Comparison of ENCODE assay signal across 29 cellular contexts in genomic region chrX:476724-477075, GRCh38.
DNase-seq lines count a peak whose midpoint lies in the region; ATAC-seq, FAIRE-seq and TF ChIP-seq lines count a peak whose summit lies in the region.
"Had no signal": no experiment of that assay in that cellular context is flagged by ENCODE, and none has a peak within 500 bp of the region (broad histone marks: within the 10 kb centered on the region; RNA-seq: fewer than 3 reads in every experiment).

No MANE protein-coding gene starts in this region.

- POLR2A ChIA-PET in H1 (lab: Charles Lee; ENCODE audit: partially characterized antibody), result no interaction called here

- no peak overlapping the region for H3K56ac ChIP-seq in H1 (replicated peaks; ENCODE audit: insufficient read length, low read depth, low read length)

- H2AFZ ChIP-seq in H1 (ENCODE audit: low read length) (no peak overlapping the region), neural progenitor cell (replicated peaks) (no peak overlapping the region)
- H2AFZ ChIP-seq: PC-9 had no signal

- H3K4me1 ChIP-seq in H1 (replicated peaks in 1 of 4; ENCODE audit: control insufficient read depth in 3 of 4, insufficient read depth in 4 of 4, low read length in 3 of 4), result peaks cover 0 to 5% (median 0%) of the 10 kb centered on the region in 4 experiments; a peak in 1 of 7 replicates
- no peaks in the 10 kb centered on the region for H3K4me1 ChIP-seq in neural progenitor cell
- H3K4me1 ChIP-seq: Caco-2, HAP-1 had no signal

- no peak overlapping the region for H3K4me3 ChIP-seq in NB4 (ENCODE audit: low read depth, low read length)
- H3K4me3 ChIP-seq in H1 (ENCODE audit: extremely low read depth in 1 of 4, insufficient read depth in 2 of 4, low read depth in 3 of 4, low read length in 4 of 4), result no peak overlapping the region
- H3K4me3 ChIP-seq in neural progenitor cell, result no peak overlapping the region
- H3K4me3 ChIP-seq: BLaER1 treated with 17β-estradiol and CSF1 and Interleukin-3, amounts not matched to agents 10 nM and 100 nM; HAP-1; PC-9 had no signal

- no peak for TF ChIP-seq RAD21 in H1 (IDR thresholded peaks at IDR 0.05 in 1 of 2, conservative IDR thresholded peaks at IDR 0.05 in 1 of 2; ENCODE audit: low read depth in 2 of 2, low read length in 2 of 2)

- peaks cover 10% of the 10 kb centered on the region for H3K27me3 Mint-ChIP-seq in neural progenitor cell (ENCODE audit: insufficient read depth, low read depth)
- no peaks in the 10 kb centered on the region for H3K27me3 Mint-ChIP-seq in activated naive CD8-positive, alpha-beta T cell treated with anti-CD3 and anti-CD28 coated beads, Interleukin-2, amount 50 U/mL, for 24 hours
- H3K27me3 Mint-ChIP-seq: CD4-positive, alpha-beta memory T cell had no signal

- no peak overlapping the region for H3K9ac ChIP-seq in H1 (replicated peaks in 1 of 4; ENCODE audit: extremely low read depth in 1 of 4, low read depth in 3 of 4, low read length in 3 of 4)
- H3K9ac ChIP-seq in neural progenitor cell, result no peak overlapping the region
- H3K9ac ChIP-seq: BLaER1 treated with 17β-estradiol and CSF1 and Interleukin-3, amounts not matched to agents 10 nM and 100 nM had no signal

- H2BK12ac ChIP-seq in H1 (ENCODE audit: low read depth, low read length), result 0 out of 2 replicates have a peak overlapping the region, but pooled peaks have one; percentile 77

- no peak overlapping the region for H4K91ac ChIP-seq in H1 (replicated peaks; ENCODE audit: insufficient read length, low read length)

- no peak overlapping the region for H3K14ac ChIP-seq in H1 (ENCODE audit: insufficient read length)

- no peaks in the 10 kb centered on the region for H3K79me2 ChIP-seq in H1 (ENCODE audit: control insufficient read depth in 1 of 2, insufficient read depth in 2 of 2, low read length in 2 of 2)
- H3K79me2 ChIP-seq in neural progenitor cell (ENCODE audit: low read depth), result no peaks in the 10 kb centered on the region

- no peaks in the 10 kb centered on the region for H3F3A ChIP-seq in neural progenitor cell (ENCODE audit: low read depth)

- H3K27ac ChIP-seq in H1 (ENCODE audit: low read depth, low read length), result no peak overlapping the region; the same call in 1 of the 2 replicates
- H3K27ac ChIP-seq in neural progenitor cell, result no peak overlapping the region
- H3K27ac ChIP-seq: BLaER1 treated with 17β-estradiol and CSF1 and Interleukin-3, amounts not matched to agents 10 nM and 100 nM; PC-9 had no signal

- H3K4me3 Mint-ChIP-seq in neural progenitor cell, result no peak overlapping the region
- no peak overlapping the region for H3K4me3 Mint-ChIP-seq in activated naive CD8-positive, alpha-beta T cell treated with anti-CD3 and anti-CD28 coated beads, Interleukin-2, amount 50 U/mL, for 24 hours
- H3K4me3 Mint-ChIP-seq: CD4-positive, alpha-beta memory T cell had no signal

- FAIRE-seq in H1 (lab: Jason Lieb, UNC), result no peak
- FAIRE-seq: A204.1, GM12892, HepG2 had no signal

- H3K4me2 ChIP-seq in H1 (ENCODE audit: insufficient read depth in 1 of 2, low read depth in 2 of 2, low read length in 2 of 2) (no peak overlapping the region), neural progenitor cell (no peak overlapping the region)
- H3K4me2 ChIP-seq: BLaER1 treated with 17β-estradiol and CSF1 and Interleukin-3, amounts not matched to agents 10 nM and 100 nM; PC-9 had no signal

- TF ChIP-seq EP300 in H1 (IDR thresholded peaks at IDR 0.05; ENCODE audit: borderline replicate concordance in 1 of 2, low read depth in 2 of 2, low read length in 2 of 2), result no peak

- 0 out of 2 replicates have a peak overlapping the region, but pooled peaks have one; percentile 35 for H4K8ac ChIP-seq in H1 (ENCODE audit: extremely low read depth, insufficient read depth, low read length)

- H3K9me3 ChIP-seq in H1 (ENCODE audit: insufficient read depth in 2 of 2, low read depth in 1 of 2, low read length in 1 of 2) (no peaks in the 10 kb centered on the region; a peak in 2 of 4 replicates), neural progenitor cell (ENCODE audit: low read depth) (no peaks in the 10 kb centered on the region)
- H3K9me3 ChIP-seq: Caco-2, HAP-1 had no signal

- peak overlapping the region; percentile 93 for H3K27ac Mint-ChIP-seq in neural progenitor cell
- H3K27ac Mint-ChIP-seq in activated naive CD8-positive, alpha-beta T cell treated with anti-CD3 and anti-CD28 coated beads, Interleukin-2, amount 50 U/mL, for 24 hours, result no peak overlapping the region

- no peaks in the 10 kb centered on the region for H3K36me3 ChIP-seq in H1 (ENCODE audit: control insufficient read depth in 2 of 4, insufficient read depth in 4 of 4, low read length in 3 of 4)
- H3K36me3 ChIP-seq in neural progenitor cell, result no peaks in the 10 kb centered on the region
- H3K36me3 ChIP-seq: BLaER1 treated with 17β-estradiol and CSF1 and Interleukin-3, amounts not matched to agents 10 nM and 100 nM; HAP-1 had no signal

- H3K18ac ChIP-seq in H1 (ENCODE audit: extremely low read depth, low read length), result no peak overlapping the region

- CTCF ChIA-PET in H1 (lab: Charles Lee; ENCODE audit: partially characterized antibody), result no interaction called here

- H3K23me2 ChIP-seq in H1 (ENCODE audit: low read depth, low read length), result no peaks in the 10 kb centered on the region; the same call in 1 of the 2 replicates

- DNase-seq in D341Med (ENCODE audit: low spot score) (peak; percentile 4), NB4 (ENCODE audit: low read depth) (peak; percentile 24), H1 (ENCODE audit: low read depth in 1 of 2, low spot score in 2 of 2) (no peak), neural progenitor cell (ENCODE audit: low spot score) (no peak), activated gamma-delta T cell (lab: John Stamatoyannopoulos, UW) (no peak), NCI-H1436 (lab: John Stamatoyannopoulos, UW) (no peak)
- DNase-seq in activated naive CD8-positive, alpha-beta T cell treated with anti-CD3 and anti-CD28 coated beads, Interleukin-2, amount 50 U/mL, for 24 hours, result no peak
- DNase-seq: AML-193; Caco-2; CD4-positive, alpha-beta memory T cell; DMS 273 treated with DMSO at 0.1 percent for 48 hours; DMS79; GF-D8; Karpas-422; NCI-H1092 treated with DMSO at 0.1 percent for 48 hours; NCI-H146; NCI-H2029; NCI-H446 treated with DMSO at 0.1 percent for 48 hours; NCI-H526; NCI-H82; NK-92 treated with Interleukin-12 subunit alpha and Interleukin-12 subunit beta, amount 100 ng/mL, for 24 hours; Right ventricle myocardium superior had no signal

- no peak for ATAC-seq in GM19351 (IDR thresholded peaks at IDR 0.05; ENCODE audit: unreplicated experiment)
- no peak for ATAC-seq in activated naive CD8-positive, alpha-beta T cell treated with anti-CD3 and anti-CD28 coated beads, Interleukin-2, amount 50 U/mL, for 24 hours
- ATAC-seq: HepG2 had no signal

- H2BK20ac ChIP-seq in H1 (ENCODE audit: low read length), result no peak overlapping the region

- H3K27me3 ChIP-seq in H1 (replicated peaks in 1 of 4; ENCODE audit: control insufficient read depth in 3 of 4, extremely low read depth in 1 of 4, insufficient read depth in 3 of 4, low read length in 3 of 4), result no peaks in the 10 kb centered on the region
- peaks cover 5% of the 10 kb centered on the region for H3K27me3 ChIP-seq in neural progenitor cell
- H3K27me3 ChIP-seq: BLaER1 treated with 17β-estradiol and CSF1 and Interleukin-3, amounts not matched to agents 10 nM and 100 nM had no signal

- TF ChIP-seq POLR2A in NB4 (IDR thresholded peaks at IDR 0.05; ENCODE audit: extremely low read depth, insufficient read length) (no peak), H1 (IDR thresholded peaks at IDR 0.05; ENCODE audit: control extremely low read depth in 1 of 2, low read depth in 2 of 2, low read length in 2 of 2) (no peak)

- H3K23ac ChIP-seq in H1 (ENCODE audit: insufficient read length), result no peak overlapping the region

- no peak overlapping the region for H3K4ac ChIP-seq in H1 (replicated peaks; ENCODE audit: insufficient read length, low read depth, low read length)

- H2BK5ac ChIP-seq in H1 (ENCODE audit: low read depth, low read length), result peak overlapping the region; percentile 73; the same call in 1 of the 2 replicates

- H4K20me1 ChIP-seq in H1 (replicated peaks in 1 of 2; ENCODE audit: control insufficient read depth in 1 of 2, insufficient read depth in 2 of 2, low read length in 2 of 2), result no peaks in the 10 kb centered on the region
- H4K20me1 ChIP-seq in neural progenitor cell (ENCODE audit: low read depth), result no peaks in the 10 kb centered on the region
- H4K20me1 ChIP-seq: BLaER1 treated with 17β-estradiol and CSF1 and Interleukin-3, amounts not matched to agents 10 nM and 100 nM had no signal

- no peaks in the 10 kb centered on the region for H3K36me3 Mint-ChIP-seq in neural progenitor cell
- no peaks in the 10 kb centered on the region for H3K36me3 Mint-ChIP-seq in activated naive CD8-positive, alpha-beta T cell treated with anti-CD3 and anti-CD28 coated beads, Interleukin-2, amount 50 U/mL, for 24 hours (ENCODE audit: low read depth)

- H2BK120ac ChIP-seq in H1 (replicated peaks; ENCODE audit: low read depth, low read length), result no peak overlapping the region

- peaks cover 4% of the 10 kb centered on the region for H3K9me3 Mint-ChIP-seq in neural progenitor cell
- peaks cover 5% of the 10 kb centered on the region for H3K9me3 Mint-ChIP-seq in activated naive CD8-positive, alpha-beta T cell treated with anti-CD3 and anti-CD28 coated beads, Interleukin-2, amount 50 U/mL, for 24 hours

- H4K5ac ChIP-seq in H1 (ENCODE audit: insufficient read length, low read depth, low read length), result no peak overlapping the region

- 91% methylated on average over 16 of the region's 21 CpGs; no CpG with 5 or more reads in 1 of the 2 experiments for WGBS in H1 (ENCODE audit: extremely low coverage in 1 of 2, insufficient coverage in 1 of 2, insufficient read length in 1 of 2, insufficient replicate concordance in 2 of 2, low coverage in 1 of 2, low lambda C conversion rate in 2 of 2, missing lambda C conversion rate in 1 of 2), 2 experiments

- H3K79me1 ChIP-seq in H1 (ENCODE audit: low read depth, low read length), result no peaks in the 10 kb centered on the region

- TF ChIP-seq CTCF in NB4 (IDR thresholded peaks at IDR 0.05; ENCODE audit: low read depth, low read length) (no peak), H1 (IDR thresholded peaks at IDR 0.05; ENCODE audit: control extremely low read depth in 1 of 3, insufficient read depth in 1 of 3, low read depth in 1 of 3, low read length in 3 of 3) (no peak), neural progenitor cell (IDR thresholded peaks at IDR 0.05) (no peak)

- H2BK15ac ChIP-seq in H1 (ENCODE audit: low read length), result no peak overlapping the region

- H3K4me1 Mint-ChIP-seq in neural progenitor cell, result peaks cover 8% of the 10 kb centered on the region
- no peaks in the 10 kb centered on the region for H3K4me1 Mint-ChIP-seq in activated naive CD8-positive, alpha-beta T cell treated with anti-CD3 and anti-CD28 coated beads, Interleukin-2, amount 50 U/mL, for 24 hours
- H3K4me1 Mint-ChIP-seq: CD4-positive, alpha-beta memory T cell had no signal

- no peak overlapping the region for H2AK5ac ChIP-seq in H1 (ENCODE audit: low read depth, low read length)

TF ChIP-seq in H1, 55 proteins besides CTCF, POLR2A, EP300 and RAD21 (continues in another document):
- TF ChIP-seq TBP (IDR thresholded peaks at IDR 0.05; ENCODE audit: low read depth, low read length) (no peak), CEBPB (IDR thresholded peaks at IDR 0.05; ENCODE audit: low read depth, low read length) (no peak), GTF2F1 (IDR thresholded peaks at IDR 0.05; ENCODE audit: borderline replicate concordance, low read depth, low read length) (no peak), BCL11A (IDR thresholded peaks at IDR 0.05; ENCODE audit: low read depth in 2 of 2, low read length in 2 of 2) (no peak)

Comparison
In these comparisons a context has a peak if more than half of its experiments do, and no peak if none do; other contexts are left out.
1. DNase-seq: peak in D341Med (single experiment) and NB4 (single experiment); none in H1 (0 of 2), neural progenitor cell (single experiment), activated gamma-delta T cell (single experiment), NCI-H1436 (single experiment) and activated naive CD8-positive, alpha-beta T cell treated with anti-CD3 and anti-CD28 coated beads, Interleukin-2, amount 50 U/mL, for 24 hours (single experiment).